In the genomic region with DNA sequence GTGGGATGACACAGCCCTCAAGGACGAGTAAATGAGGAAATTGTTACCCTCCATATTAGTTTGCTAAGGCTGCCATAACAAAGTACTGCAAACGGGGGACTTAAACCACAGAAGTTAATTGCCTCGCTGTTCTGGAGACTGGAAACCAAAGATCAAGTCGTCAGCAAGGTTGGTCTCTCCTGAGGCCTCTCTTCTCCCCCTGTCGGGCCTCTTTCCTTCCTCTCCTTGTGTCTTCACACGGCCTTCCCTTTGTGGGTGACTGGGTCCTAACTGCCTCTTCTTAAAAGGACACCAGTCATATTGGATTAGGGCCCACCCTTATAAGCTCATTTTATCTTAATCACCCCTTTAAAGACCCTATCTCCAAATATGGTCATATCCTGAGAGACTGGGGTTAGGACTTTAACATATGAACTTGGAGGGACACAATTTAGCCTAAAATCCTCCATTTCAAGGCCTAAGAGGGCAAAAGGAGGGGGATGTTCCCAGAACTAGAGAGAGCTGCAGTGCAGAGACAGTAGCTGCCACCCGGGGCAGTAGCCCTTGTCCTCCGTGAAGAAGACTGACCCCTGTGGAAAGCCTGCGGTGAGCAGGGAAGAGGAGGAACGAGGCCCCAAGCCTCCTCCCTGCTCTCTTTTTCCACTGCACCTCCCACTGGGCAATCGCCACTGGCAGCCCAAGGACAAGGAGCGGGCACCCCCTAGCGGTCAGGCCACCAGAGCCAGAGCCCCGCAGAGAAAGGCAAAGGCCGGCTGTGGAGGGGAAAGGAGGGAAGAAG, we compare ENCODE assay signal across 8 cellular contexts. TPM values are rescaled to one million over a fixed set of nuclear protein-coding genes. Genes with fewer than 3 reads are reported as not detected.
A peak's percentile ranks its signal among the peaks of the same experiment; 100 is the strongest.
DNase-seq lines count a peak whose midpoint lies in the region; ATAC-seq and TF ChIP-seq lines count a peak whose summit lies in the region.

No MANE protein-coding gene starts in this region.

- no peaks in the 10 kb centered on the region for H3K9me3 ChIP-seq in NT2/D1 (ENCODE audit: insufficient read depth, low read length)

- H3K27me3 Mint-ChIP-seq in CD14-positive monocyte (ENCODE audit: low read depth in 3 of 3) (peaks cover 0 to 2% (median 1%) of the 10 kb centered on the region in 3 donors), nephron (ENCODE audit: low read depth) (peaks cover 7% of the 10 kb centered on the region)

- H3K27ac Mint-ChIP-seq in CD14-positive monocyte, result peak overlapping the region in 4 of 7 donors; percentile 30 to 74 (median 40)
- H3K27ac Mint-ChIP-seq in nephron, result peak overlapping the region in 1 of 3 experiments; percentile 42

- no peaks in the 10 kb centered on the region for H3K27me3 ChIP-seq in NT2/D1 (ENCODE audit: insufficient read depth, insufficient read length)

- TF ChIP-seq CTCF in CD14-positive monocyte (IDR thresholded peaks at IDR 0.05) (peak; percentile 92), nephron (IDR thresholded peaks at IDR 0.05; ENCODE audit: unreplicated experiment in 3 of 3) (peak; percentile 69 to 88 (median 73))

- intact Hi-C loops in CD14-positive monocyte (cut with micrococcal nuclease), result loop anchor here in 1 of 2 donors (10.0 kb wide), 1 partner anchor 1051 kb away; no protein-coding TSS in a partner anchor

- H3K36me3 ChIP-seq in NT2/D1 (ENCODE audit: insufficient read depth, insufficient read length, low read length), result no peaks in the 10 kb centered on the region

- H3K4me1 ChIP-seq in NT2/D1 (ENCODE audit: insufficient read depth, insufficient read length), result peaks cover 2% of the 10 kb centered on the region

- H3K4me1 Mint-ChIP-seq in CD14-positive monocyte (peaks cover 14% of the 10 kb centered on the region), nephron (peaks cover 10% of the 10 kb centered on the region)

- H3K9me3 Mint-ChIP-seq in CD14-positive monocyte (peaks cover 0 to 3% (median 0%) of the 10 kb centered on the region in 7 donors), nephron (no peaks in the 10 kb centered on the region)

- no peak overlapping the region for H3K4me3 ChIP-seq in NT2/D1 (ENCODE audit: insufficient read length, low read depth)

- no peaks in the 10 kb centered on the region for H3K36me3 Mint-ChIP-seq in CD14-positive monocyte
- no peaks in the 10 kb centered on the region for H3K36me3 Mint-ChIP-seq in nephron (ENCODE audit: low read depth)

- DNase-seq in CD14-positive monocyte (ENCODE audit: low spot score), result peak; percentile 81
- peak; percentile 67 for DNase-seq in NT2/D1 (ENCODE audit: low read depth, low spot score)
- DNase-seq in activated T-cell treated with anti-CD3 and anti-CD28 coated beads for 24 hours (ENCODE audit: low read depth), result peak; percentile 39
- DNase-seq in fibroblast of gingiva (ENCODE audit: low read depth), result peak; percentile 46
- peak; percentile 48 for DNase-seq in stimulated activated naive CD4-positive, alpha-beta T cell treated with Interleukin-2 at 50 U/mL for 16 hours (lab: John Stamatoyannopoulos, UW)

- no peak overlapping the region for H3K9ac ChIP-seq in NT2/D1 (ENCODE audit: insufficient read length, low read depth)

- peak overlapping the region in 1 of 2 donors; percentile 62 for H3K4me3 Mint-ChIP-seq in CD14-positive monocyte
- H3K4me3 Mint-ChIP-seq in nephron, result no peak overlapping the region

- ATAC-seq in GM19351 (IDR thresholded peaks at IDR 0.05; ENCODE audit: unreplicated experiment) (peak; percentile 93), HG03439 (IDR thresholded peaks at IDR 0.05; ENCODE audit: unreplicated experiment) (peak; percentile 89)

RNA-seq across cellular contexts. Expression of a gene that starts 35.0 kb away (rescaled TPM):
- not detected for polyA plus RNA-seq in CD14-positive monocyte

RNA-seq across cellular contexts. Expression of a gene that starts 52.9 kb away (rescaled TPM):
- 10 to 100 TPM; 10.7 to 15.5 TPM for polyA plus RNA-seq in CD14-positive monocyte

RNA-seq across cellular contexts. Expression of a gene that starts 53.0 kb away (rescaled TPM):
- polyA plus RNA-seq in CD14-positive monocyte, result 10 to 100 TPM; 18.0 to 22.1 TPM
